Comparison of ENCODE assay signal across 35 cellular contexts in genomic region chr1:163985700-163986099, GRCh38.
DNase-seq lines count a peak whose midpoint lies in the region; ATAC-seq, FAIRE-seq and TF ChIP-seq lines count a peak whose summit lies in the region.
"Had no signal": no experiment of that assay in that cellular context is flagged by ENCODE, and none has a peak within 500 bp of the region (broad histone marks: within the 10 kb centered on the region; RNA-seq: fewer than 3 reads in every experiment).

No MANE protein-coding gene starts in this region.

- TF ChIP-seq CTCF in VCaP (conservative IDR thresholded peaks at IDR 0.05) (no peak), pancreas (IDR thresholded peaks at IDR 0.05) (no peak), sigmoid colon (IDR thresholded peaks at IDR 0.05) (no peak), osteoblast (IDR thresholded peaks at IDR 0.05; ENCODE audit: extremely low read depth, low read depth, low read length) (no peak)

- H3K4me1 Mint-ChIP-seq in activated T-cell treated with anti-CD3 and anti-CD28 coated beads, Interleukin-2, amount 50 U/mL, for 72 hours (ENCODE audit: low read depth): no peaks in the 10 kb centered on the region
- H3K4me1 Mint-ChIP-seq: B cell; CD14-positive monocyte; CD4-positive, alpha-beta memory T cell; CD4-positive, CD25-positive, alpha-beta regulatory T cell; CD8-positive, alpha-beta memory T cell had no signal

- intact Hi-C loops in pancreas (cut with DNase I) (no loop called here), sigmoid colon (cut with DNase I) (loop anchor here (5.0 kb wide), 1 partner anchor 312 kb away; no protein-coding TSS in a partner anchor), posterior cingulate gyrus (cut with DNase I) (no loop called here)

- peak overlapping the region; percentile 82 for H3K27ac ChIP-seq in VCaP
- H3K27ac ChIP-seq in pancreas: no peak overlapping the region
- no peak overlapping the region for H3K27ac ChIP-seq in sigmoid colon
- H3K27ac ChIP-seq in osteoblast (ENCODE audit: low read depth, low read length): no peak overlapping the region
- H3K27ac ChIP-seq: 22Rv1; A549; BLaER1; BLaER1 treated with 17β-estradiol and CSF1 and Interleukin-3, amounts not matched to agents 10 nM and 100 nM; C4-2B had no signal

- no peak overlapping the region for H2AFZ ChIP-seq in osteoblast (ENCODE audit: low read length)

- FAIRE-seq in endometrium (lab: Jason Lieb, UNC) (peak; percentile 92), pancreas (lab: Jason Lieb, UNC) (peak; percentile 5)
- FAIRE-seq: A204.1, A549, D721Med had no signal

- 81 to 83% methylated on average over 3 of the region's 3 CpGs for WGBS in pancreas, 2 donors
- WGBS in sigmoid colon, 2 donors: 81 to 89% methylated on average over 3 of the region's 3 CpGs

- H3K36me3 ChIP-seq in pancreas (no peaks in the 10 kb centered on the region), sigmoid colon (no peaks in the 10 kb centered on the region), osteoblast (ENCODE audit: insufficient read depth, low read length) (no peaks in the 10 kb centered on the region)
- H3K36me3 ChIP-seq: BE2C; BLaER1; BLaER1 treated with 17β-estradiol and CSF1 and Interleukin-3, amounts not matched to agents 10 nM and 100 nM had no signal

- H3K27ac Mint-ChIP-seq in activated T-cell treated with anti-CD3 and anti-CD28 coated beads, Interleukin-2, amount 50 U/mL, for 72 hours: no peak overlapping the region
- H3K27ac Mint-ChIP-seq: B cell; CD14-positive monocyte; CD4-positive, alpha-beta memory T cell; CD4-positive, alpha-beta T cell; CD4-positive, CD25-positive, alpha-beta regulatory T cell; CD8-positive, alpha-beta memory T cell; CD8-positive, alpha-beta T cell had no signal

- TF ChIP-seq POLR2A in sigmoid colon (IDR thresholded peaks at IDR 0.05): no peak

- H3K4me1 ChIP-seq in pancreas (no peaks in the 10 kb centered on the region), sigmoid colon (peaks cover 0 to 22% (median 3%) of the 10 kb centered on the region in 4 donors), osteoblast (ENCODE audit: insufficient read depth, low read length) (no peaks in the 10 kb centered on the region)
- H3K4me1 ChIP-seq: A549; BE2C; BLaER1; BLaER1 treated with 17β-estradiol and CSF1 and Interleukin-3, amounts not matched to agents 10 nM and 100 nM; Caco-2 had no signal

- DNase-seq in pancreas (no peak), sigmoid colon (no peak), osteoblast (ENCODE audit: insufficient read length, low spot score, missing footprints) (no peak), posterior cingulate gyrus (no peak), GM19240 (ENCODE audit: insufficient read length, low spot score) (no peak)
- no peak for DNase-seq in activated T-cell treated with anti-CD3 and anti-CD28 coated beads, Interleukin-2, amount 50 U/mL, for 72 hours
- DNase-seq: 8988T; ACHN; AML-193; BE2C; C1 segment of cervical spinal cord; Caco-2; Calu3; CD4-positive, alpha-beta memory T cell; CD4-positive, alpha-beta T cell; CD4-positive, CD25-positive, alpha-beta regulatory T cell; CD8-positive, alpha-beta memory T cell; CD8-positive, alpha-beta T cell; COR-L47; DMS153; DMS79; DMS79 treated with DMSO at 0.1 percent for 48 hours; DND-41; EL had no signal

- H3K27me3 Mint-ChIP-seq in activated T-cell treated with anti-CD3 and anti-CD28 coated beads, Interleukin-2, amount 50 U/mL, for 72 hours (ENCODE audit: low read depth): no peaks in the 10 kb centered on the region
- H3K27me3 Mint-ChIP-seq: B cell; CD4-positive, alpha-beta memory T cell; CD4-positive, alpha-beta T cell; CD4-positive, CD25-positive, alpha-beta regulatory T cell; CD8-positive, alpha-beta memory T cell had no signal

- no peak overlapping the region for H3K4me3 Mint-ChIP-seq in activated T-cell treated with anti-CD3 and anti-CD28 coated beads, Interleukin-2, amount 50 U/mL, for 72 hours
- H3K4me3 Mint-ChIP-seq: B cell; CD14-positive monocyte; CD4-positive, alpha-beta memory T cell; CD4-positive, alpha-beta T cell; CD4-positive, CD25-positive, alpha-beta regulatory T cell; CD8-positive, alpha-beta memory T cell; CD8-positive, alpha-beta T cell had no signal

- no peaks in the 10 kb centered on the region for H3K36me3 Mint-ChIP-seq in activated T-cell treated with anti-CD3 and anti-CD28 coated beads, Interleukin-2, amount 50 U/mL, for 72 hours (ENCODE audit: insufficient read depth in 2 of 2)
- H3K36me3 Mint-ChIP-seq: CD14-positive monocyte; CD4-positive, alpha-beta memory T cell; CD4-positive, CD25-positive, alpha-beta regulatory T cell; CD8-positive, alpha-beta memory T cell; CD8-positive, alpha-beta T cell had no signal

- H3K79me2 ChIP-seq in osteoblast (ENCODE audit: insufficient read depth, low read length): no peaks in the 10 kb centered on the region

- peak in 3 of 4 donors; percentile 16 to 66 (median 48) for TF ChIP-seq EP300 in sigmoid colon (IDR thresholded peaks at IDR 0.05)

- H4K20me1 ChIP-seq in osteoblast (ENCODE audit: insufficient read depth, low read length): no peaks in the 10 kb centered on the region
- H4K20me1 ChIP-seq: BLaER1; BLaER1 treated with 17β-estradiol and CSF1 and Interleukin-3, amounts not matched to agents 10 nM and 100 nM had no signal

- H3K9me3 ChIP-seq in pancreas (no peaks in the 10 kb centered on the region), sigmoid colon (no peaks in the 10 kb centered on the region), osteoblast (ENCODE audit: low read depth, low read length) (no peaks in the 10 kb centered on the region)
- H3K9me3 ChIP-seq: A549, BE2C, Caco-2 had no signal

- peaks cover 3 to 8% of the 10 kb centered on the region in 2 donors for H3K9me3 Mint-ChIP-seq in activated T-cell treated with anti-CD3 and anti-CD28 coated beads, Interleukin-2, amount 50 U/mL, for 72 hours

- ATAC-seq in pancreas: no peak
- ATAC-seq in activated T-cell treated with anti-CD3 and anti-CD28 coated beads, Interleukin-2, amount 50 U/mL, for 72 hours (replicated peaks in 1 of 2): no peak
- ATAC-seq: A549; CD8-positive, alpha-beta T cell had no signal

- H3K27me3 ChIP-seq in pancreas: no peaks in the 10 kb centered on the region
- H3K27me3 ChIP-seq in sigmoid colon: no peaks in the 10 kb centered on the region
- H3K27me3 ChIP-seq in osteoblast (ENCODE audit: insufficient read depth, low read length): no peaks in the 10 kb centered on the region
- H3K27me3 ChIP-seq: BE2C; BLaER1; BLaER1 treated with 17β-estradiol and CSF1 and Interleukin-3, amounts not matched to agents 10 nM and 100 nM had no signal

- H3K4me2 ChIP-seq in osteoblast (ENCODE audit: insufficient read depth, low read length): no peak overlapping the region
- H3K4me2 ChIP-seq: A549; BLaER1; BLaER1 treated with 17β-estradiol and CSF1 and Interleukin-3, amounts not matched to agents 10 nM and 100 nM had no signal

- no peak overlapping the region for H3K4me3 ChIP-seq in pancreas
- H3K4me3 ChIP-seq in sigmoid colon: no peak overlapping the region
- no peak overlapping the region for H3K4me3 ChIP-seq in osteoblast (ENCODE audit: insufficient read depth, low read length)
- H3K4me3 ChIP-seq: A549; BLaER1; BLaER1 treated with 17β-estradiol and CSF1 and Interleukin-3, amounts not matched to agents 10 nM and 100 nM had no signal
